In genomic region chr5:17203329-17204132, GRCh38 we compare ENCODE assay signal across 9 cellular contexts. TPM values are rescaled to one million over a fixed set of nuclear protein-coding genes. Genes with fewer than 3 reads are reported as not detected.
DNase-seq lines count a peak whose midpoint lies in the region; ATAC-seq and TF ChIP-seq lines count a peak whose summit lies in the region.
"Had no signal": no experiment of that assay in that cellular context is flagged by ENCODE, and none has a peak within 500 bp of the region (broad histone marks: within the 10 kb centered on the region; RNA-seq: fewer than 3 reads in every experiment).

No MANE protein-coding gene starts in this region.

- intact Hi-C loops in transverse colon (cut with DNase I; ENCODE audit: low total_unique reads) = no loop called here
- intact Hi-C loops in activated T-helper 2 cell treated with anti-CD3 and anti-CD28 coated beads, Interferon-gamma antibody, Interleukin-2, Interleukin-4, amounts not matched to agents 10 μg/mL and 5 μg/mL and 100 μg/mL, durations not matched to agents 14 hours and 24 hours and 36 hours (cut with micrococcal nuclease) = no loop called here

- peak; percentile 89 for ATAC-seq in GM19397 (IDR thresholded peaks at IDR 0.05; ENCODE audit: unreplicated experiment)

- no peaks in the 10 kb centered on the region for H3K9me3 Mint-ChIP-seq in activated T-helper 2 cell treated with anti-CD3 and anti-CD28 coated beads, Interferon-gamma antibody, Interleukin-2, Interleukin-4, amounts not matched to agents 10 μg/mL and 5 μg/mL and 100 μg/mL, durations not matched to agents 14 hours and 24 hours and 36 hours

- in situ Hi-C loops in T47D (cut with HindIII; ENCODE audit: low pct_unique_long_range_greater_than_20kb, low sequenced_read_pairs) = no loop called here
- in situ Hi-C loops in transverse colon (cut with MboI; ENCODE audit: low pct_ligation_motif_present in 1 of 4, low pct_unique_long_range_greater_than_20kb in 1 of 4, low sequenced_read_pairs in 3 of 4) = loop anchor here in 1 of 4 donors (10.0 kb wide), 1 partner anchor 409 kb away; no protein-coding TSS in a partner anchor

- no peaks in the 10 kb centered on the region for H3K4me1 ChIP-seq in transverse colon

- no peak overlapping the region for H3K27ac Mint-ChIP-seq in activated T-helper 2 cell treated with anti-CD3 and anti-CD28 coated beads, Interferon-gamma antibody, Interleukin-2, Interleukin-4, amounts not matched to agents 10 μg/mL and 5 μg/mL and 100 μg/mL, durations not matched to agents 14 hours and 24 hours and 36 hours
- H3K27ac Mint-ChIP-seq: natural killer cell had no signal

- H3K27me3 ChIP-seq in kidney epithelial cell (ENCODE audit: control insufficient read depth, insufficient read depth, low read length) = peaks cover 5% of the 10 kb centered on the region
- peaks cover 25% of the 10 kb centered on the region for H3K27me3 ChIP-seq in transverse colon

- H3K4me3 ChIP-seq in kidney epithelial cell (ENCODE audit: low read depth, low read length) (no peak overlapping the region), transverse colon (no peak overlapping the region)

- TF ChIP-seq EP300 in transverse colon (IDR thresholded peaks at IDR 0.05; ENCODE audit: low read depth) = no peak

- no peaks in the 10 kb centered on the region for H3K9me3 ChIP-seq in transverse colon

- peak; percentile 62 for TF ChIP-seq CTCF in kidney epithelial cell (IDR thresholded peaks at IDR 0.05; ENCODE audit: insufficient read depth, low read length, poor library complexity, severe bottlenecking)
- peak; percentile 62 to 73 (median 69) for TF ChIP-seq CTCF in transverse colon (IDR thresholded peaks at IDR 0.05)

- H3K27me3 Mint-ChIP-seq in activated T-helper 2 cell treated with anti-CD3 and anti-CD28 coated beads, Interferon-gamma antibody, Interleukin-2, Interleukin-4, amounts not matched to agents 10 μg/mL and 5 μg/mL and 100 μg/mL, durations not matched to agents 14 hours and 24 hours and 36 hours (ENCODE audit: low read depth) = no peaks in the 10 kb centered on the region

- 25 to 27% methylated on average over 7 to 10 of the region's 10 CpGs for WGBS in transverse colon (ENCODE audit: low coverage in 1 of 2), 2 donors

- H3K36me3 Mint-ChIP-seq in activated T-helper 2 cell treated with anti-CD3 and anti-CD28 coated beads, Interferon-gamma antibody, Interleukin-2, Interleukin-4, amounts not matched to agents 10 μg/mL and 5 μg/mL and 100 μg/mL, durations not matched to agents 14 hours and 24 hours and 36 hours (ENCODE audit: low read depth) = no peaks in the 10 kb centered on the region
- H3K36me3 Mint-ChIP-seq: natural killer cell had no signal

- H3K36me3 ChIP-seq in kidney epithelial cell (ENCODE audit: control insufficient read depth, insufficient read depth, low read length) = no peaks in the 10 kb centered on the region
- no peaks in the 10 kb centered on the region for H3K36me3 ChIP-seq in transverse colon

- TF ChIP-seq POLR2A in transverse colon (IDR thresholded peaks at IDR 0.05) = no peak

- no peak overlapping the region for H3K4me3 Mint-ChIP-seq in activated T-helper 2 cell treated with anti-CD3 and anti-CD28 coated beads, Interferon-gamma antibody, Interleukin-2, Interleukin-4, amounts not matched to agents 10 μg/mL and 5 μg/mL and 100 μg/mL, durations not matched to agents 14 hours and 24 hours and 36 hours (ENCODE audit: low read depth)
- H3K4me3 Mint-ChIP-seq: natural killer cell had no signal

- DNase-seq in D341Med (ENCODE audit: low spot score) (peak; percentile 67), HT-29 (ENCODE audit: low spot score) (peak; percentile 90), NCI-H774 (lab: John Stamatoyannopoulos, UW) (peak; percentile 54), T47D (ENCODE audit: low read depth in 1 of 2, low spot score in 1 of 2) (peak; percentile 73 to 77), kidney epithelial cell (ENCODE audit: low read depth) (no peak), transverse colon (no peak)
- DNase-seq in activated T-helper 2 cell treated with anti-CD3 and anti-CD28 coated beads, Interferon-gamma antibody, Interleukin-2, Interleukin-4, amounts not matched to agents 10 μg/mL and 5 μg/mL and 100 μg/mL, durations not matched to agents 14 hours and 24 hours and 36 hours (ENCODE audit: low spot score) = no peak
- DNase-seq: natural killer cell had no signal

- H3K27ac ChIP-seq in transverse colon = no peak overlapping the region

- no peaks in the 10 kb centered on the region for H3K4me1 Mint-ChIP-seq in activated T-helper 2 cell treated with anti-CD3 and anti-CD28 coated beads, Interferon-gamma antibody, Interleukin-2, Interleukin-4, amounts not matched to agents 10 μg/mL and 5 μg/mL and 100 μg/mL, durations not matched to agents 14 hours and 24 hours and 36 hours (ENCODE audit: low read depth)
- H3K4me1 Mint-ChIP-seq: natural killer cell had no signal

RNA-seq across cellular contexts. Expression of gene BASP1, which starts 13.9 kb away (rescaled TPM):
- not detected in 2 replicates for total RNA-seq in HT-29 (2014; rRNA removed; shearing (Covaris generic))
- 101 and 120 TPM in 2 replicates for total RNA-seq in kidney epithelial cell
- total RNA-seq in transverse colon = 10 to 100 TPM in 2 of 4 donors, 1 to 10 TPM in 2; 1.5 to 36.4 (median 9.2) TPM
- 0.64 and 0.73 TPM in 2 replicates for total RNA-seq in activated T-helper 2 cell treated with anti-CD3 and anti-CD28 coated beads, Interferon-gamma antibody, Interleukin-2, Interleukin-4, amounts not matched to agents 10 μg/mL and 5 μg/mL and 100 μg/mL, durations not matched to agents 14 hours and 24 hours and 36 hours

Comparison
In these comparisons a context has a peak if more than half of its experiments do, and no peak if none do; other contexts are left out.
1. DNase-seq: peak in D341Med (single experiment), HT-29 (single experiment), NCI-H774 (single experiment) and T47D (2 of 2); none in kidney epithelial cell (single experiment), transverse colon (single experiment) and activated T-helper 2 cell treated with anti-CD3 and anti-CD28 coated beads, Interferon-gamma antibody, Interleukin-2, Interleukin-4, amounts not matched to agents 10 μg/mL and 5 μg/mL and 100 μg/mL, durations not matched to agents 14 hours and 24 hours and 36 hours (single experiment).